In the genomic region with DNA sequence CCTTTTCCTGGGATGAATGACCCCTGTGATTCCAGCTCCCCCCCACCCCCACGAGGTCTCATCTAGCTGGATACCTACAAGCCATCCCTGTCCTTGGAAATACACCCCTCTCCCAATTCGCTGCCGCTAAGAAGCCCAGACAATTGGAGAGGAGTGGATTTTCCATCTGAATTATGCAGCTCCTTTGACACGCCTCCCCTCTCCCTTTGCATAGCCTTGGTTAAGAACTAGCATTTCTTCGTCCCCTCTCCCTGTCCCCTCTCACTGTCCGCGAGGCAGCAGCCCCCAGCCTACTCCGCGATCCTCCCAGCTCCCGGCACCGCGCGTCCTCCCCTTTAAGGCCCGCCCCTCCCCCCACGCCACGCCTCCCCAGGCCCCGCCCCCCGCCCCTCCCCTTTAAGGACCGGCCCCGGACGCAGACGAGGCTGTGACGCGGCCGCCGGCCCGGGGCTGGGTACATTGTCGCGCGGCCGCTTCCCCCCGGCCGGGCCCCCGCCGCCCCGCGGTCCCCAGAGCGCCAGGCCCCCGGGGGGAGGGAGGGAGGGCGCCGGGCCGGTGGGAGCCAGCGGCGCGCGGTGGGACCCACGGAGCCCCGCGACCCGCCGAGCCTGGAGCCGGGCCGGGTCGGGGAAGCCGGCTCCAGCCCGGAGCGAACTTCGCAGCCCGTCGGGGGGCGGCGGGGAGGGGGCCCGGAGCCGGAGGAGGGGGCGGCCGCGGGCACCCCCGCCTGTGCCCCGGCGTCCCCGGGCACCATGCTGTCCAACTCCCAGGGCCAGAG, we compare ENCODE assay signal across 8 cellular contexts. TPM values are rescaled to one million over a fixed set of nuclear protein-coding genes. Genes with fewer than 3 reads are reported as not detected.
DNase-seq lines count a peak whose midpoint lies in the region; ATAC-seq and TF ChIP-seq lines count a peak whose summit lies in the region.

Gene MAPKAPK2, plus strand, starts transcription at position 428 of the 778 bp plus-strand sequence. Its CDS starts 325 bp downstream, at position 753.

- peaks cover 8% of the 10 kb centered on the region for H3K36me3 Mint-ChIP-seq in activated naive CD8-positive, alpha-beta T cell treated with anti-CD3 and anti-CD28 coated beads, Interleukin-2, amount 50 U/mL, for 24 hours (ENCODE audit: low read depth)
- H3K36me3 Mint-ChIP-seq in type B pancreatic cell, result no peaks in the 10 kb centered on the region

- H3K27me3 Mint-ChIP-seq in activated naive CD8-positive, alpha-beta T cell treated with anti-CD3 and anti-CD28 coated beads, Interleukin-2, amount 50 U/mL, for 24 hours, result no peaks in the 10 kb centered on the region
- peaks cover 37% of the 10 kb centered on the region for H3K27me3 Mint-ChIP-seq in type B pancreatic cell

- H3K9me3 Mint-ChIP-seq in activated naive CD8-positive, alpha-beta T cell treated with anti-CD3 and anti-CD28 coated beads, Interleukin-2, amount 50 U/mL, for 24 hours, result no peaks in the 10 kb centered on the region
- no peaks in the 10 kb centered on the region for H3K9me3 Mint-ChIP-seq in type B pancreatic cell

- H3K9me3 ChIP-seq in KOPT-K1 (ENCODE audit: insufficient read depth, low read length, poor library complexity, severe bottlenecking) (no peaks in the 10 kb centered on the region), heart left ventricle (no peaks in the 10 kb centered on the region)

- H3K4me1 Mint-ChIP-seq in activated naive CD8-positive, alpha-beta T cell treated with anti-CD3 and anti-CD28 coated beads, Interleukin-2, amount 50 U/mL, for 24 hours, result peaks cover 79% of the 10 kb centered on the region
- H3K4me1 Mint-ChIP-seq in type B pancreatic cell (ENCODE audit: unreplicated experiment), result peaks cover 25% of the 10 kb centered on the region

- H3K36me3 ChIP-seq in KOPT-K1 (ENCODE audit: insufficient read depth, low read length) (no peaks in the 10 kb centered on the region), heart left ventricle (peaks cover 0 to 7% (median 0%) of the 10 kb centered on the region in 9 donors)

- TF ChIP-seq CTCF in heart left ventricle (IDR thresholded peaks at IDR 0.05) (no peak), type B pancreatic cell (conservative IDR thresholded peaks at IDR 0.05) (no peak)

- intact Hi-C loops in heart left ventricle (cut with DNase I) (loop anchor here in 8 of 10 donors (2.0 to 5.0 kb wide), 4 partner anchors 20 to 43 kb away; no protein-coding TSS in a partner anchor), posterior cingulate gyrus (cut with DNase I) (no loop called here)

- H3K4me1 ChIP-seq in heart left ventricle, result peaks cover 8 to 60% (median 36%) of the 10 kb centered on the region in 12 donors

- H3K27me3 ChIP-seq in heart left ventricle, result no peaks in the 10 kb centered on the region

- TF ChIP-seq POLR2A in heart left ventricle (IDR thresholded peaks at IDR 0.05), result peak in 1 of 2 donors; percentile 53

- peak within 1 kb of the TSS; percentile 99 for H3K4me3 Mint-ChIP-seq in activated naive CD8-positive, alpha-beta T cell treated with anti-CD3 and anti-CD28 coated beads, Interleukin-2, amount 50 U/mL, for 24 hours
- H3K4me3 Mint-ChIP-seq in type B pancreatic cell, result peak within 1 kb of the TSS; percentile 96

- peak; percentile 52 for ATAC-seq in GM19397 (IDR thresholded peaks at IDR 0.05; ENCODE audit: unreplicated experiment)
- peak; percentile 66 for ATAC-seq in activated naive CD8-positive, alpha-beta T cell treated with anti-CD3 and anti-CD28 coated beads, Interleukin-2, amount 50 U/mL, for 24 hours
- ATAC-seq in heart left ventricle, result peak; percentile 59 to 88 (median 77)

- DNase-seq in C1 segment of cervical spinal cord (lab: John Stamatoyannopoulos, UW), result peak in 13 of 14 donors; percentile 51 to 90 (median 68)
- peak; percentile 71 for DNase-seq in T follicular helper cell (ENCODE audit: low read depth)
- peak; percentile 79 for DNase-seq in activated naive CD8-positive, alpha-beta T cell treated with anti-CD3 and anti-CD28 coated beads, Interleukin-2, amount 50 U/mL, for 24 hours
- peak; percentile 85 to 91 (median 90) for DNase-seq in heart left ventricle
- DNase-seq in posterior cingulate gyrus, result peak; percentile 63 to 97 (median 73)
- DNase-seq in type B pancreatic cell (ENCODE audit: extremely low spot score, unreplicated experiment), result peak; percentile 84

- peak within 1 kb of the TSS; percentile 67 for H3K27ac ChIP-seq in KOPT-K1 (ENCODE audit: low read depth, low read length, poor library complexity, severe bottlenecking)
- H3K27ac ChIP-seq in heart left ventricle, result peak within 1 kb of the TSS; percentile 90 to 99 (median 98)

- WGBS in heart left ventricle, 4 donors, result 0 to 1% (median 0%) methylated on average over 23 to 71 of the region's 71 CpGs

- peak within 1 kb of the TSS; percentile 93 for H3K27ac Mint-ChIP-seq in activated naive CD8-positive, alpha-beta T cell treated with anti-CD3 and anti-CD28 coated beads, Interleukin-2, amount 50 U/mL, for 24 hours
- H3K27ac Mint-ChIP-seq in type B pancreatic cell, result peak within 1 kb of the TSS; percentile 96

- H3K4me3 ChIP-seq in heart left ventricle, result peak within 1 kb of the TSS; percentile 42 to 97 (median 84)

RNA-seq across cellular contexts. Expression of gene MAPKAPK2, which starts in this region (rescaled TPM):
- total RNA-seq in heart left ventricle (100 to 1,000 TPM; 163 to 327 (median 223) TPM), type B pancreatic cell (ENCODE audit: low replicate concordance) (62.3 and 63.1 TPM in 2 replicates)
- polyA plus RNA-seq in heart left ventricle, result 100 to 1,000 TPM; 126 to 227 TPM

Comparison
In these comparisons a context has a peak if more than half of its experiments do, and no peak if none do; other contexts are left out.
1. Peak in every context shown above with its lines: DNase-seq, ATAC-seq, H3K4me3 ChIP-seq and H3K27ac ChIP-seq.